ENCODE assay signal across 18 cellular contexts in genomic region chr1:3940081-3940755, GRCh38. TPM values are rescaled to one million over a fixed set of nuclear protein-coding genes. Genes with fewer than 3 reads are reported as not detected.
A peak's percentile ranks its signal among the peaks of the same experiment; 100 is the strongest.
DNase-seq lines count a peak whose midpoint lies in the region; FAIRE-seq and TF ChIP-seq lines count a peak whose summit lies in the region.
"Had no signal": no experiment of that assay in that cellular context is flagged by ENCODE, and none has a peak within 500 bp of the region (broad histone marks: within the 10 kb centered on the region; RNA-seq: fewer than 3 reads in every experiment).

No MANE protein-coding gene starts in this region.

- TF ChIP-seq CTCF in chondrocyte (IDR thresholded peaks at IDR 0.05), result no peak

- no peak for FAIRE-seq in GM19239 (lab: Jason Lieb, UNC)

- H3K9me3 Mint-ChIP-seq in chondrocyte (ENCODE audit: low read depth), result peaks cover 14% of the 10 kb centered on the region

- no peak overlapping the region for H3K4me2 ChIP-seq in Karpas-422 (ENCODE audit: low read depth, low read length, poor library complexity, severe bottlenecking)

- no peaks in the 10 kb centered on the region for H3K9me2 ChIP-seq in Karpas-422 (replicated peaks; ENCODE audit: insufficient read depth, low read length)

- H3K27me3 ChIP-seq in Karpas-422 (ENCODE audit: low read length), result peaks cover 2% of the 10 kb centered on the region; the same call in 1 of the 2 replicates
- H3K27me3 ChIP-seq: MG63 had no signal

- H3K4me1 ChIP-seq in Karpas-422 (ENCODE audit: low read length), result peaks cover 7% of the 10 kb centered on the region

- H3K4me1 Mint-ChIP-seq in chondrocyte (ENCODE audit: low read depth), result no peaks in the 10 kb centered on the region
- H3K4me1 Mint-ChIP-seq: T-cell had no signal

- H2AFZ ChIP-seq in Karpas-422 (ENCODE audit: low read length), result 0 out of 2 replicates have a peak overlapping the region, but pooled peaks have one; percentile 28

- H3K9ac ChIP-seq in Karpas-422 (ENCODE audit: low read length), result peak overlapping the region; percentile 20; the same call in 1 of the 2 replicates

- no peaks in the 10 kb centered on the region for H4K20me1 ChIP-seq in Karpas-422 (ENCODE audit: insufficient read depth, low read depth, low read length)

- no peak overlapping the region for H3K4me3 Mint-ChIP-seq in chondrocyte (ENCODE audit: unreplicated experiment)
- H3K4me3 Mint-ChIP-seq: T-cell had no signal

- H3K27ac ChIP-seq in Karpas-422 (ENCODE audit: low read length), result no peak overlapping the region
- H3K27ac ChIP-seq: RWPE1 had no signal

- DNase-seq in NCI-H748 (lab: John Stamatoyannopoulos, UW; ENCODE audit: unreplicated experiment) (peak; percentile 35), NCI-H748 treated with DMSO at 0.1 percent for 48 hours (lab: John Stamatoyannopoulos, UW) (no peak), Karpas-422 (no peak), chondrocyte (ENCODE audit: low spot score) (peak; percentile 59), retina (peak; percentile 57), GM19239 (ENCODE audit: insufficient read length, low spot score) (no peak)
- no peak for DNase-seq in activated T-cell treated with anti-CD3 and anti-CD28 coated beads, Interleukin-2, amount 50 U/mL, for 1 hour
- DNase-seq: Calu3, H7, KBM-7, MG63, NCI-H1105 treated with DMSO at 0.1 percent for 48 hours, NCI-H187 treated with DMSO at 0.1 percent for 48 hours, NCI-H2107, NCI-H524, SIG-M5, T-cell had no signal

- no peaks in the 10 kb centered on the region for H3K36me3 Mint-ChIP-seq in chondrocyte (ENCODE audit: low read depth)
- H3K36me3 Mint-ChIP-seq: T-cell had no signal

- H3K27ac Mint-ChIP-seq in chondrocyte (ENCODE audit: unreplicated experiment), result no peak overlapping the region
- H3K27ac Mint-ChIP-seq: T-cell had no signal

- H3K4me3 ChIP-seq in Karpas-422 (ENCODE audit: low read length), result no peak overlapping the region
- H3K4me3 ChIP-seq: MG63 had no signal

- H3K9me3 ChIP-seq in Karpas-422 (ENCODE audit: low read length), result 0 out of 2 replicates have a peak, but pooled peaks cover 3% of the 10 kb centered on the region

- H3K36me3 ChIP-seq in Karpas-422 (ENCODE audit: insufficient read depth, low read length), result no peaks in the 10 kb centered on the region
- H3K36me3 ChIP-seq: MG63 had no signal

- H3K79me2 ChIP-seq in Karpas-422 (ENCODE audit: low read length), result no peaks in the 10 kb centered on the region

- H3K27me3 Mint-ChIP-seq in chondrocyte (ENCODE audit: low read depth), result peaks cover 17% of the 10 kb centered on the region

RNA-seq across cellular contexts. Expression of gene C1orf174, which starts 40.1 kb away (rescaled TPM):
- 17.4 and 25.5 TPM in 2 replicates for total RNA-seq in Karpas-422 (2014; rRNA removed; shearing (Covaris generic); ENCODE audit: low replicate concordance)
- 25.0 to 25.7 TPM (median 25.3 TPM) in 3 replicates for total RNA-seq in chondrocyte

Comparison
In these comparisons a context has a peak if more than half of its experiments do, and no peak if none do; other contexts are left out.
1. DNase-seq: peak in NCI-H748 (single experiment), chondrocyte (single experiment) and retina (single experiment); none in NCI-H748 treated with DMSO at 0.1 percent for 48 hours (single experiment), Karpas-422 (single experiment), GM19239 (single experiment) and activated T-cell treated with anti-CD3 and anti-CD28 coated beads, Interleukin-2, amount 50 U/mL, for 1 hour (single experiment).